Comparison of ENCODE assay signal across 1 cellular context in the genomic region with DNA sequence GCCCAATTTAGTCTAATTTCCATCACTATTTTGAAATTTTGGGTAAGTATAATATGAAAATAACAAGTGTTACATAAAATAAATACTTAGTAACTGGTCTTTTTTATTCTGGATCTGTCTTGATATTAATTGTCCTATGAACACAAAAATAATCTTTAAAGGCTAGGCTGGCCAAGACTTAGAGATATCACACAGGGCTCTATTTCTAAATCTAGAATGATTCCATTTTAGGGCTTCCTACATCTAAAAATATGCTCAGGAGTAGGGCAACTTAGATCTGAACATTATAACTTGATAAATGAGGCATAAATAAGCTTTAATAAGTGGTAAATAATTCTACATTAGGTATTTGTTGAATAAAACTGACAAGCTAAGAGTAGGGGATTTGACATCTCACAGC.
TF ChIP-seq lines count a peak whose summit lies in the region.

No MANE protein-coding gene starts in this region.

TF ChIP-seq in K562, 482 proteins besides CTCF, POLR2A, EP300 and RAD21:
- TF ChIP-seq NFIC (IDR thresholded peaks at IDR 0.05) = no peak
- no peak for TF ChIP-seq FOXM1 (IDR thresholded peaks at IDR 0.05; ENCODE audit: low read depth)
- TF ChIP-seq FOXM1 (CRISPR knock-in tag; IDR thresholded peaks at IDR 0.05; ENCODE audit: low read depth) = no peak
- no peak for TF ChIP-seq CEBPG (CRISPR knock-in tag; IDR thresholded peaks at IDR 0.05)
- TF ChIP-seq CEBPG (tag; conservative IDR thresholded peaks at IDR 0.05 in 1 of 2, IDR thresholded peaks at IDR 0.05 in 1 of 2) = no peak
- TF ChIP-seq NCOA2 (IDR thresholded peaks at IDR 0.05; ENCODE audit: partially characterized antibody in 2 of 2) = no peak
- no peak for TF ChIP-seq NFXL1 (CRISPR knock-in tag; IDR thresholded peaks at IDR 0.05)
- no peak for TF ChIP-seq TAL1 (IDR thresholded peaks at IDR 0.05)
- no peak for TF ChIP-seq SREBF1 (IDR thresholded peaks at IDR 0.05; ENCODE audit: borderline replicate concordance, low read depth, low read length)
- TF ChIP-seq, protein P1, sequence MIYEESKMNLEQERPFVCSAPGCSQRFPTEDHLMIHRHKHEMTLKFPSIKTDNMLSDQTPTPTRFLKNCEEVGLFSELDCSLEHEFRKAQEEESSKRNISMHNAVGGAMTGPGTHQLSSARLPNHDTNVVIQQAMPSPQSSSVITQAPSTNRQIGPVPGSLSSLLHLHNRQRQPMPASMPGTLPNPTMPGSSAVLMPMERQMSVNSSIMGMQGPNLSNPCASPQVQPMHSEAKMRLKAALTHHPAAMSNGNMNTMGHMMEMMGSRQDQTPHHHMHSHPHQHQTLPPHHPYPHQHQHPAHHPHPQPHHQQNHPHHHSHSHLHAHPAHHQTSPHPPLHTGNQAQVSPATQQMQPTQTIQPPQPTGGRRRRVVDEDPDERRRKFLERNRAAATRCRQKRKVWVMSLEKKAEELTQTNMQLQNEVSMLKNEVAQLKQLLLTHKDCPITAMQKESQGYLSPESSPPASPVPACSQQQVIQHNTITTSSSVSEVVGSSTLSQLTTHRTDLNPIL (CRISPR knock-in tag; IDR thresholded peaks at IDR 0.05) = no peak
- TF ChIP-seq POLR2H (tag; IDR thresholded peaks at IDR 0.05; ENCODE audit: low read depth) = no peak
- no peak for TF ChIP-seq LCOR (CRISPR knock-in tag; IDR thresholded peaks at IDR 0.05)
- no peak for TF ChIP-seq YY1 (IDR thresholded peaks at IDR 0.05; ENCODE audit: borderline replicate concordance in 1 of 3, control insufficient read depth in 1 of 3, extremely low read depth in 1 of 3, insufficient read depth in 3 of 3, insufficient read length in 1 of 3, insufficient replicate concordance in 2 of 3, low read depth in 1 of 3, low read length in 2 of 3)
- no peak for TF ChIP-seq ZNF23 (CRISPR knock-in tag; IDR thresholded peaks at IDR 0.05)
- TF ChIP-seq RBM17 (IDR thresholded peaks at IDR 0.05; ENCODE audit: borderline replicate concordance, low read depth, low read length) = no peak
- TF ChIP-seq ZBTB17 (CRISPR knock-in tag; IDR thresholded peaks at IDR 0.05) = no peak
- TF ChIP-seq, protein P2, sequence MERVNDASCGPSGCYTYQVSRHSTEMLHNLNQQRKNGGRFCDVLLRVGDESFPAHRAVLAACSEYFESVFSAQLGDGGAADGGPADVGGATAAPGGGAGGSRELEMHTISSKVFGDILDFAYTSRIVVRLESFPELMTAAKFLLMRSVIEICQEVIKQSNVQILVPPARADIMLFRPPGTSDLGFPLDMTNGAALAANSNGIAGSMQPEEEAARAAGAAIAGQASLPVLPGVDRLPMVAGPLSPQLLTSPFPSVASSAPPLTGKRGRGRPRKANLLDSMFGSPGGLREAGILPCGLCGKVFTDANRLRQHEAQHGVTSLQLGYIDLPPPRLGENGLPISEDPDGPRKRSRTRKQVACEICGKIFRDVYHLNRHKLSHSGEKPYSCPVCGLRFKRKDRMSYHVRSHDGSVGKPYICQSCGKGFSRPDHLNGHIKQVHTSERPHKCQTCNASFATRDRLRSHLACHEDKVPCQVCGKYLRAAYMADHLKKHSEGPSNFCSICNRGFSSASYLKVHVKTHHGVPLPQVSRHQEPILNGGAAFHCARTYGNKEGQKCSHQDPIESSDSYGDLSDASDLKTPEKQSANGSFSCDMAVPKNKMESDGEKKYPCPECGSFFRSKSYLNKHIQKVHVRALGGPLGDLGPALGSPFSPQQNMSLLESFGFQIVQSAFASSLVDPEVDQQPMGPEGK (CRISPR knock-in tag; IDR thresholded peaks at IDR 0.05; ENCODE audit: borderline replicate concordance) = no peak
- TF ChIP-seq CREBBP (IDR thresholded peaks at IDR 0.05; ENCODE audit: low read depth, low read length) = no peak
- no peak for TF ChIP-seq MAFF (IDR thresholded peaks at IDR 0.05; ENCODE audit: low read length)
- TF ChIP-seq ZNF644 (tag; IDR thresholded peaks at IDR 0.05; ENCODE audit: low read depth) = no peak
- TF ChIP-seq RBM15 (IDR thresholded peaks at IDR 0.05; ENCODE audit: insufficient read depth, low read length) = no peak
TF ChIP-seq in K562: peak in this region for 0.
